ENCODE assay signal across 14 cellular contexts in the genomic region with DNA sequence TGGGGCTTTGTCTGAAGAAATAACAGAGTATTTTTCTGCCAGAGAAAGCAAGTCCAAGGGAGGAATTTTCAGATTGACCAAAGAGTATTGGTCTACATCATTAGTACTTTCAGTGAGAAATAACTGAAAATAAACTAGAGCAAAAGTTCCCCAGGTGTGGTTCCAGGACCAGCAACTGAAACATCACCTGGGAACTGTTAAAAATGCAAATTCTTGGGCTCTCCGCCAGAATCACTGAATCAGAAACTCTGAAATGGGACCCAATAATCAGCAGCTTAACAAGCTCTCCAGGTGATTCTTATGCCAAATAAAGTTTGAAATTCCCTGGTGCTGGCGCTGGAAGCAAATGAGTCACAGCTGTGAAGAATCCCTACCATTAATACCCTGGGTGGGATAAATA. TPM values are rescaled to one million over a fixed set of nuclear protein-coding genes. Genes with fewer than 3 reads are reported as not detected.
DNase-seq lines count a peak whose midpoint lies in the region; ATAC-seq and TF ChIP-seq lines count a peak whose summit lies in the region.
"Had no signal": no experiment of that assay in that cellular context is flagged by ENCODE, and none has a peak within 500 bp of the region (broad histone marks: within the 10 kb centered on the region; RNA-seq: fewer than 3 reads in every experiment).

No MANE protein-coding gene starts in this region.

- H3K27me3 ChIP-seq in MG63 (no peaks in the 10 kb centered on the region), endodermal cell (ENCODE audit: control insufficient read depth, insufficient read depth, low read length, poor library complexity, severe bottlenecking) (no peaks in the 10 kb centered on the region), adrenal gland (peaks cover 5% of the 10 kb centered on the region), osteoblast (ENCODE audit: insufficient read depth, low read length) (peaks cover 4% of the 10 kb centered on the region)

- H3K4me2 ChIP-seq in osteoblast (ENCODE audit: insufficient read depth, low read length), result no peak overlapping the region

- intact Hi-C loops in adrenal gland (cut with DNase I), result no loop called here

- H2AFZ ChIP-seq in osteoblast (ENCODE audit: low read length), result no peak overlapping the region

- peak overlapping the region; percentile 0 for H3K4me3 Mint-ChIP-seq in endodermal cell

- H3K79me2 ChIP-seq in osteoblast (ENCODE audit: insufficient read depth, low read length), result no peaks in the 10 kb centered on the region

- no peaks in the 10 kb centered on the region for H3K9me3 ChIP-seq in MG63
- H3K9me3 ChIP-seq in endodermal cell (ENCODE audit: control insufficient read depth, low read length), result peaks cover 15% of the 10 kb centered on the region
- H3K9me3 ChIP-seq in adrenal gland (replicated peaks in 1 of 3), result no peaks in the 10 kb centered on the region
- H3K9me3 ChIP-seq in osteoblast (ENCODE audit: low read depth, low read length), result no peaks in the 10 kb centered on the region
- H3K9me3 ChIP-seq: heart right ventricle had no signal

- in situ Hi-C loops in GM13976 (cut with MboI; ENCODE audit: low sequenced_read_pairs, unreplicated experiment), result no loop called here

- no peak overlapping the region for H3K4me3 ChIP-seq in MG63
- peak overlapping the region; percentile 7 for H3K4me3 ChIP-seq in endodermal cell (ENCODE audit: low read length)
- H3K4me3 ChIP-seq in adrenal gland, result no peak overlapping the region
- H3K4me3 ChIP-seq in osteoblast (ENCODE audit: insufficient read depth, low read length), result no peak overlapping the region

- no peaks in the 10 kb centered on the region for H3K36me3 Mint-ChIP-seq in endodermal cell (ENCODE audit: low read depth)

- H3K27ac ChIP-seq in endodermal cell (ENCODE audit: low read depth, low read length) (no peak overlapping the region), adrenal gland (no peak overlapping the region), osteoblast (ENCODE audit: low read depth, low read length) (no peak overlapping the region)

- peaks cover 17% of the 10 kb centered on the region for H3K4me1 Mint-ChIP-seq in endodermal cell

- DNase-seq in GM13976 (ENCODE audit: low spot score) (peak; percentile 34), MG63 (peak; percentile 7), endodermal cell (peak; percentile 69), T-helper 1 cell (no peak), adrenal gland (no peak), osteoblast (ENCODE audit: insufficient read length, low spot score, missing footprints) (no peak), NCI-H446 treated with DMSO at 0.1 percent for 48 hours (lab: John Stamatoyannopoulos, UW) (no peak)
- DNase-seq: aorta, C1 segment of cervical spinal cord, heart right ventricle, NCI-H2081, occipital lobe had no signal

- ATAC-seq in GM21786 (IDR thresholded peaks at IDR 0.05; ENCODE audit: unreplicated experiment), result peak; percentile 69
- ATAC-seq: heart right ventricle, HepG2 had no signal

- H3K27me3 Mint-ChIP-seq in endodermal cell (ENCODE audit: insufficient read depth), result no peaks in the 10 kb centered on the region

- H3K27ac Mint-ChIP-seq in endodermal cell, result peak overlapping the region; percentile 55

- H3K36me3 ChIP-seq in MG63, result no peaks in the 10 kb centered on the region
- no peaks in the 10 kb centered on the region for H3K36me3 ChIP-seq in endodermal cell (ENCODE audit: control insufficient read depth, insufficient read depth, low read length)
- H3K36me3 ChIP-seq in adrenal gland (replicated peaks in 1 of 2), result no peaks in the 10 kb centered on the region
- no peaks in the 10 kb centered on the region for H3K36me3 ChIP-seq in osteoblast (ENCODE audit: insufficient read depth, low read length)
- H3K36me3 ChIP-seq: heart right ventricle had no signal

- H4K20me1 ChIP-seq in osteoblast (ENCODE audit: insufficient read depth, low read length), result no peaks in the 10 kb centered on the region

- no peak for TF ChIP-seq POLR2A in adrenal gland (IDR thresholded peaks at IDR 0.05)

- H3K9me3 Mint-ChIP-seq in endodermal cell, result peaks cover 11% of the 10 kb centered on the region

- no peak overlapping the region for H3K9ac ChIP-seq in endodermal cell (ENCODE audit: extremely low read depth, low read length, poor library complexity, severe bottlenecking)

- no peaks in the 10 kb centered on the region for H3K4me1 ChIP-seq in endodermal cell (ENCODE audit: control insufficient read depth, insufficient read depth, low read length)
- H3K4me1 ChIP-seq in adrenal gland (replicated peaks in 1 of 2), result no peaks in the 10 kb centered on the region
- peaks cover 3% of the 10 kb centered on the region for H3K4me1 ChIP-seq in osteoblast (ENCODE audit: insufficient read depth, low read length)
- H3K4me1 ChIP-seq: heart right ventricle had no signal

- TF ChIP-seq CTCF in GM13976 (IDR thresholded peaks at IDR 0.05; ENCODE audit: borderline replicate concordance, control extremely low read depth, extremely low read depth, insufficient read depth, missing control alignments) (no peak), endodermal cell (conservative IDR thresholded peaks at IDR 0.05) (no peak), adrenal gland (IDR thresholded peaks at IDR 0.05) (no peak), osteoblast (IDR thresholded peaks at IDR 0.05; ENCODE audit: extremely low read depth, low read depth, low read length) (no peak)

- WGBS in endodermal cell (ENCODE audit: insufficient coverage in 1 of 2, insufficient read length in 1 of 2), 2 experiments, result 52 to 77% methylated on average over 1 to 2 of the region's 2 CpGs
- WGBS in adrenal gland, 4 donors, result 59 to 80% (median 75%) methylated on average over 2 of the region's 2 CpGs

RNA-seq across cellular contexts. Expression of a gene that starts 52.1 kb away (rescaled TPM):
- 1.8 and 4.8 TPM in 2 replicates for total RNA-seq in MG63 (2014; rRNA removed; shearing (Covaris generic); ENCODE audit: low replicate concordance)
- 1 to 10 TPM; 2.1 to 5.9 TPM for total RNA-seq in endodermal cell
- 0.64 TPM for polyA plus RNA-seq in endodermal cell (2013, experiment 1 of 2)
- polyA plus RNA-seq in endodermal cell (2013, experiment 2 of 2), result 0.79 TPM
- 1 to 10 TPM in 2 of 8 donors, under 1 TPM in 5, not detected in 1; 0.25 to 2.6 (median 0.60) TPM for total RNA-seq in adrenal gland
- under 1 TPM; 0.10 to 0.59 (median 0.56) TPM for polyA plus RNA-seq in adrenal gland
- total RNA-seq in osteoblast, result 2.5 and 2.9 TPM in 2 replicates

RNA-seq across cellular contexts. Expression of a gene that starts 55.6 kb away (rescaled TPM):
- total RNA-seq in MG63 (2014; rRNA removed; shearing (Covaris generic); ENCODE audit: low replicate concordance), result 39.7 and 42.7 TPM in 2 replicates
- total RNA-seq in endodermal cell (10 to 100 TPM; 53.8 to 75.8 TPM), adrenal gland (10 to 100 TPM in 7 of 8 donors, 1 to 10 TPM in 1; 4.4 to 23.3 (median 16.7) TPM), osteoblast (16.3 and 18.0 TPM in 2 replicates)
- 43.3 TPM for polyA plus RNA-seq in endodermal cell (2013, experiment 1 of 2)
- polyA plus RNA-seq in endodermal cell (2013, experiment 2 of 2), result 40.3 TPM
- 10 to 100 TPM; 20.7 to 38.7 (median 30.0) TPM for polyA plus RNA-seq in adrenal gland

Comparison
In these comparisons a context has a peak if more than half of its experiments do, and no peak if none do; other contexts are left out.
1. DNase-seq: peak in GM13976 (single experiment), MG63 (single experiment) and endodermal cell (single experiment); none in T-helper 1 cell (0 of 5), adrenal gland (0 of 7), osteoblast (single experiment) and NCI-H446 treated with DMSO at 0.1 percent for 48 hours (single experiment).